ENCODE assay signal across 10 cellular contexts in the genomic region with DNA sequence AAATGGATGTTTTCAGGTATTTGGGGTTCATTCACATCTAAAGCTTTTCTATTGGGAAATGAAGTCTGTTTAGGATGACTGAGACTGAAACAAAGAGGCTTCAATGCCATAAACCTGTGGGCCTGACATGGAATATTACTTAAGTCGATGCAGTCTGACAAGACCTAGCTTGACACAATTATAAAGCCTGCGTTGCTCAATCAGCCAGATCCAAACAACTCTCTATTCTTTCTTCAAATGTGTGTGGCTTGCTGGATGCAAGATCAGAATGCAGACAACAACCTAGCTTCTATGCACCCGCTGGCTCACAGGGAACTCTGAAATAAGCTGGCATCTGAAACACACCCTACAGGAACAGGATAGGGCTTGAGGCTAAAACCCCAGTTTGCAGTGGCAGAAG. TPM values are rescaled to one million over a fixed set of nuclear protein-coding genes. Genes with fewer than 3 reads are reported as not detected.
DNase-seq lines count a peak whose midpoint lies in the region; ATAC-seq lines count a peak whose summit lies in the region.
"Had no signal": no experiment of that assay in that cellular context is flagged by ENCODE, and none has a peak within 500 bp of the region (broad histone marks: within the 10 kb centered on the region; RNA-seq: fewer than 3 reads in every experiment).

No MANE protein-coding gene starts in this region.

- DNase-seq in activated CD4-positive, alpha-beta T cell treated with anti-CD3 and anti-CD28 coated beads, Interleukin-2, amount 10 ng/mL, durations not matched to agents 7 days and 5 days, result no peak
- DNase-seq in activated CD4-positive, alpha-beta T cell treated with anti-CD3 and anti-CD28 coated beads, Interleukin-2, amount 50 U/mL, for 1 hour, result no peak
- DNase-seq in activated naive CD8-positive, alpha-beta T cell treated with anti-CD3 and anti-CD28 coated beads, Interleukin-2, amount 50 U/mL, for 24 hours, result no peak
- no peak for DNase-seq in SW480 (ENCODE audit: low spot score)
- DNase-seq in stimulated activated naive CD4-positive, alpha-beta T cell treated with Interleukin-2 at 50 U/mL for 16 hours (lab: John Stamatoyannopoulos, UW), result no peak
- DNase-seq: cerebellar nuclear complex, NCI-H1417 had no signal

- no peaks in the 10 kb centered on the region for H3K27me3 ChIP-seq in layer of hippocampus (ENCODE audit: control insufficient read depth, insufficient read depth, low read length)

- peak overlapping the region; percentile 97 for H3K27ac ChIP-seq in layer of hippocampus (ENCODE audit: low read depth, low read length)
- peak overlapping the region; percentile 99 for H3K27ac ChIP-seq in temporal lobe (ENCODE audit: low read depth, low read length)

- no peak overlapping the region for H3K4me3 Mint-ChIP-seq in activated CD4-positive, alpha-beta T cell treated with anti-CD3 and anti-CD28 coated beads, Interleukin-2, amount 10 ng/mL, durations not matched to agents 7 days and 5 days
- no peak overlapping the region for H3K4me3 Mint-ChIP-seq in activated naive CD8-positive, alpha-beta T cell treated with anti-CD3 and anti-CD28 coated beads, Interleukin-2, amount 50 U/mL, for 24 hours

- CTCF ChIA-PET in activated CD4-positive, alpha-beta T cell treated with anti-CD3 and anti-CD28 coated beads, Interleukin-2, amount 10 ng/mL, durations not matched to agents 7 days and 5 days (lab: Charles Lee), result interaction anchor here (1.0 to 2.8 kb wide), 12 partner anchors 9 to 118 kb away, joined by 3 to 15 read pairs (median 6); partner anchors contain the start of genes FNDC8 and RAD51D

- H3K4me1 Mint-ChIP-seq in activated CD4-positive, alpha-beta T cell treated with anti-CD3 and anti-CD28 coated beads, Interleukin-2, amount 10 ng/mL, durations not matched to agents 7 days and 5 days, result peaks cover 55% of the 10 kb centered on the region
- H3K4me1 Mint-ChIP-seq in activated naive CD8-positive, alpha-beta T cell treated with anti-CD3 and anti-CD28 coated beads, Interleukin-2, amount 50 U/mL, for 24 hours, result peaks cover 41% of the 10 kb centered on the region

- H3K27me3 Mint-ChIP-seq in activated CD4-positive, alpha-beta T cell treated with anti-CD3 and anti-CD28 coated beads, Interleukin-2, amount 10 ng/mL, durations not matched to agents 7 days and 5 days, result no peaks in the 10 kb centered on the region
- H3K27me3 Mint-ChIP-seq in activated naive CD8-positive, alpha-beta T cell treated with anti-CD3 and anti-CD28 coated beads, Interleukin-2, amount 50 U/mL, for 24 hours, result no peaks in the 10 kb centered on the region

- H3K9me3 Mint-ChIP-seq in activated CD4-positive, alpha-beta T cell treated with anti-CD3 and anti-CD28 coated beads, Interleukin-2, amount 10 ng/mL, durations not matched to agents 7 days and 5 days, result no peaks in the 10 kb centered on the region
- no peaks in the 10 kb centered on the region for H3K9me3 Mint-ChIP-seq in activated naive CD8-positive, alpha-beta T cell treated with anti-CD3 and anti-CD28 coated beads, Interleukin-2, amount 50 U/mL, for 24 hours

- peak overlapping the region; percentile 96 for H3K27ac Mint-ChIP-seq in activated CD4-positive, alpha-beta T cell treated with anti-CD3 and anti-CD28 coated beads, Interleukin-2, amount 10 ng/mL, durations not matched to agents 7 days and 5 days
- H3K27ac Mint-ChIP-seq in activated naive CD8-positive, alpha-beta T cell treated with anti-CD3 and anti-CD28 coated beads, Interleukin-2, amount 50 U/mL, for 24 hours, result peak overlapping the region; percentile 92

- ATAC-seq in activated naive CD8-positive, alpha-beta T cell treated with anti-CD3 and anti-CD28 coated beads, Interleukin-2, amount 50 U/mL, for 24 hours, result no peak
- ATAC-seq in HG03045 (IDR thresholded peaks at IDR 0.05; ENCODE audit: unreplicated experiment), result no peak

- POLR2A ChIA-PET in activated CD4-positive, alpha-beta T cell treated with anti-CD3 and anti-CD28 coated beads, Interleukin-2, amount 10 ng/mL, durations not matched to agents 7 days and 5 days (lab: Charles Lee), result interaction anchor here (1.1 to 1.3 kb wide), 3 partner anchors 14 to 66 kb away, joined by 3 to 7 read pairs (median 4); no protein-coding TSS in a partner anchor

- H3K36me3 Mint-ChIP-seq in activated CD4-positive, alpha-beta T cell treated with anti-CD3 and anti-CD28 coated beads, Interleukin-2, amount 10 ng/mL, durations not matched to agents 7 days and 5 days (ENCODE audit: low read depth), result peaks cover 52% of the 10 kb centered on the region
- H3K36me3 Mint-ChIP-seq in activated naive CD8-positive, alpha-beta T cell treated with anti-CD3 and anti-CD28 coated beads, Interleukin-2, amount 50 U/mL, for 24 hours (ENCODE audit: low read depth), result peaks cover 2% of the 10 kb centered on the region

RNA-seq across cellular contexts. Expression of gene RFFL, which starts 40.0 kb away (rescaled TPM):
- 10 to 100 TPM; 36.0 to 40.1 TPM for total RNA-seq in activated CD4-positive, alpha-beta T cell treated with anti-CD3 and anti-CD28 coated beads, Interleukin-2, amount 10 ng/mL, durations not matched to agents 7 days and 5 days
- 7.1 TPM for total RNA-seq in temporal lobe

RNA-seq across cellular contexts. Expression of gene LIG3, which starts 43.2 kb away (rescaled TPM):
- total RNA-seq in activated CD4-positive, alpha-beta T cell treated with anti-CD3 and anti-CD28 coated beads, Interleukin-2, amount 10 ng/mL, durations not matched to agents 7 days and 5 days, result 10 to 100 TPM; 42.8 to 46.1 TPM
- total RNA-seq in temporal lobe, result 30.5 TPM
